In the genomic region with DNA sequence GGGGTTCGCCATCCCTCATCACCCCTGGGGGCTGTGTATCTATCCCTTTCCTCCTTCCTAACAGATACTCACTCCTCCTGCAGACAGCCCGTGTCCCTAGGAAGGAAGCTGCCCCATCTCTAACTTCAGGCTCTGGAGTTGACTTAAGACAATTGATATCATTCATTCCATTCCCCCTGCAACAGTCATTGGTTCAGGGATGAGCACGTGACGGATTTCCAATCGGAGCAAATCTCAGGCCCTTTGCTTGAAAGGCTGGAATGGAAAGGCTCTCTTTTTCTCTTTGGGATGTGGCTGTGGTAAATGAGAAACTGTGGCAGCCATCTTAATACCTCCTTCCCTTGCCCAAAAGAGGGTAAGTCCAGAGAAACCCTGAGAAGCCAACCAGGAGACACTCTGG, we compare ENCODE assay signal across 10 cellular contexts. TPM values are rescaled to one million over a fixed set of nuclear protein-coding genes. Genes with fewer than 3 reads are reported as not detected.
"Had no signal": no experiment of that assay in that cellular context is flagged by ENCODE, and none has a peak within 500 bp of the region (broad histone marks: within the 10 kb centered on the region; RNA-seq: fewer than 3 reads in every experiment).

No MANE protein-coding gene starts in this region.

- DNase-seq: IMR-90, Karpas-422, KBM-7, KG1 had no signal

- H3K9ac ChIP-seq: KMS-11 had no signal

- H3K27ac ChIP-seq: HL-60, KMS-11 had no signal

- FAIRE-seq: HepG2, HTR-8/SVneo had no signal

- H3K4me3 Mint-ChIP-seq: IgD-negative memory B cell had no signal

- H3K4me2 ChIP-seq: KMS-11 had no signal

- H3K27ac Mint-ChIP-seq: IgD-negative memory B cell had no signal

- H3K9me3 Mint-ChIP-seq: IgD-negative memory B cell had no signal

RNA-seq across cellular contexts. Expression of a gene that starts 5.0 kb away (rescaled TPM):
- total RNA-seq: HepG2, HT-29 had no signal
- polyA plus RNA-seq: IgD-negative memory B cell had no signal
